20 cellular contexts compared by ENCODE assay signal in the genomic region with DNA sequence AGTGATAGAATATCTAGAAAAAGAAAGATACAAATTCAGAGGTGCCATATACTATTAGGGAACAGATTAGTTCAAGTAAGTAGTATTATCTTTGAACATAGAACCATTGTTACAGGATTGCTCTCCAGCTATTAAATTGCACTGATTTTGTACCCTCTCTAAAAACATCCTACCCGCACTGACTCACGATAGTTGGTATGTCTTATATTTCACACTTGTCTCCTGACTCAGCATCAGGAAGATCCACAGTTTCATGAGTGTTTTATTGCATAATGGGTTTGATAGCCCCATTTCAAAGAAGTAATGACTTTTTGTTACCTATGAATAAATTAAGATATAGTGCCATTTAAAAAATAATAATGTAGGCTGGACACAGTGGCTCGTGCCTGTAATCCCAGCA. TPM values are rescaled to one million over a fixed set of nuclear protein-coding genes. Genes with fewer than 3 reads are reported as not detected.
"Had no signal": no experiment of that assay in that cellular context is flagged by ENCODE, and none has a peak within 500 bp of the region (broad histone marks: within the 10 kb centered on the region; RNA-seq: fewer than 3 reads in every experiment).

No MANE protein-coding gene starts in this region.

- DNase-seq: activated CD4-positive, alpha-beta memory T cell treated with anti-CD3 and anti-CD28 coated beads, Interleukin-2, amount 10 ng/mL, durations not matched to agents 7 days and 5 days; activated gamma-delta T cell treated with Interleukin-2 at 50 U/mL for 16 hours; activated naive CD8-positive, alpha-beta T cell treated with anti-CD3 and anti-CD28 coated beads for 36 hours; activated T-cell treated with anti-CD3 and anti-CD28 coated beads, Interleukin-2, amount 50 U/mL, for 72 hours; effector CD8-positive, alpha-beta T cell; glutamatergic neuron; immature natural killer cell; left colon; mucosa of descending colon; right lobe of liver; stimulated activated CD4-positive, alpha-beta T cell treated with anti-CD3 and anti-CD28 coated beads, Interleukin-2, amount 100 ng/mL, for 24 hours; stimulated activated naive B cell treated with anti-CD40 and anti-IgM and Interleukin-4, amounts not matched to agents 10 μg/mL and 1 μg/mL and 100 μg/mL, for 72 hours; transverse colon had no signal

- ATAC-seq: activated T-cell treated with anti-CD3 and anti-CD28 coated beads, Interleukin-2, amount 50 U/mL, for 72 hours; left colon; mucosa of descending colon; natural killer cell treated with Interleukin-12 subunit alpha and Interleukin-12 subunit beta and Interleukin-15 and Interleukin-18, amount 100 ng/mL, for 72 hours; right lobe of liver; stimulated activated naive B cell treated with anti-CD40 and anti-IgM and Interleukin-4, amounts not matched to agents 10 μg/mL and 1 μg/mL and 100 μg/mL, for 72 hours had no signal

- H3K4me3 ChIP-seq: ascending aorta, coronary artery, mucosa of descending colon, prostate gland, right lobe of liver, transverse colon had no signal

RNA-seq across cellular contexts. Expression of gene SPATA45, which starts 49.8 kb away (rescaled TPM):
- total RNA-seq: activated CD4-positive, alpha-beta memory T cell treated with anti-CD3 and anti-CD28 coated beads, Interleukin-2, amount 10 ng/mL, durations not matched to agents 7 days and 5 days; activated naive CD8-positive, alpha-beta T cell treated with anti-CD3 and anti-CD28 coated beads for 36 hours; activated T-cell treated with anti-CD3 and anti-CD28 coated beads, Interleukin-2, amount 50 U/mL, for 72 hours; ascending aorta; cardiac septum; left colon; lung microvascular endothelial cell; mucosa of descending colon; prostate gland; subcutaneous adipose tissue; transverse colon had no signal
